Comparison of ENCODE assay signal across 20 cellular contexts in the genomic region with DNA sequence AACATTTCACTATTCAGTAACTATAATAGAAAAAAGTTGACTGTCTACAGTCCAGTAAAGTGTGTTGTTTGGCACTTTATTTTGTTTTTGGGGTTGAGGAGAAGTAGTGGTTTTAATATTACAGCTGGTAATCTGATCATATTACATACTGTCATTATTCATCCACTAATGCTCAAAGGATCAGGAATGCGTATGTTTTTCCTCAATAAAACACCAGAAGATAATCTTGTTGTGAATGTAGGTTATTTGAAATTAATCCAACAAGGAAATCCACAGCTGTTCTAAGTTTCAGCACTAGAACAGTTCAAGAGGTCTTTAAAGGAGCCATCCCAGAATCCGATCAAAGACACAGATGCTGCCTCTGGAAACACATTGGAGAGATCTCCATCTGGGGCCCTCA.
DNase-seq lines count a peak whose midpoint lies in the region; TF ChIP-seq lines count a peak whose summit lies in the region.
"Had no signal": no experiment of that assay in that cellular context is flagged by ENCODE, and none has a peak within 500 bp of the region (broad histone marks: within the 10 kb centered on the region; RNA-seq: fewer than 3 reads in every experiment).

No MANE protein-coding gene starts in this region.

- POLR2A ChIA-PET in PC-9 (lab: Charles Lee; ENCODE audit: unreplicated experiment): no interaction called here

- no peak for TF ChIP-seq CTCF in PC-9 (conservative IDR thresholded peaks at IDR 0.05)

- peak overlapping the region; percentile 24; the same call in 1 of the 2 replicates for H2AFZ ChIP-seq in PC-9

- no peaks in the 10 kb centered on the region for H3K79me2 ChIP-seq in PC-9 (ENCODE audit: low read depth)

- intact Hi-C loops in PC-9 (cut with micrococcal nuclease; ENCODE audit: unreplicated experiment): no loop called here

- no peaks in the 10 kb centered on the region for H3K9me3 ChIP-seq in PC-9 (ENCODE audit: insufficient read depth, low read depth)
- H3K9me3 ChIP-seq: SK-N-SH had no signal

- H3K4me2 ChIP-seq in PC-9: no peak overlapping the region
- H3K4me2 ChIP-seq: SK-N-SH had no signal

- no peak overlapping the region for H3K27ac ChIP-seq in PC-9
- H3K27ac ChIP-seq: C4-2B had no signal

- DNase-seq in NCI-H2171 treated with DMSO at 0.1 percent for 48 hours (lab: John Stamatoyannopoulos, UW): peak; percentile 1
- DNase-seq in NCI-H2171 (lab: John Stamatoyannopoulos, UW): no peak
- DNase-seq in PC-9: no peak
- peak; percentile 40 for DNase-seq in fibroblast of gingiva (ENCODE audit: low read depth)
- DNase-seq in DMS153 treated with DMSO at 0.1 percent for 48 hours (lab: John Stamatoyannopoulos, UW; ENCODE audit: unreplicated experiment): no peak
- DNase-seq in T-helper 1 cell: no peak
- DNase-seq in activated T-cell treated with anti-CD3 and anti-CD28 coated beads, Interleukin-2, amount 50 U/mL, for 48 hours: no peak
- DNase-seq in MV-4-11 (lab: John Stamatoyannopoulos, UW): no peak
- DNase-seq: 8988T, DMS79, HCEC 1CT, KBM-7, MG63, NCI-H1417, NCI-H2029, NCI-H526 treated with DMSO at 0.1 percent for 48 hours, PC-3, SK-N-SH had no signal

- no peaks in the 10 kb centered on the region for H3K27me3 ChIP-seq in PC-9 (ENCODE audit: insufficient read depth, low read depth)
- H3K27me3 ChIP-seq: MG63 had no signal

- H3F3A ChIP-seq in PC-9 (ENCODE audit: insufficient read depth, low read depth): no peaks in the 10 kb centered on the region

- H3K9me2 ChIP-seq in PC-9 (ENCODE audit: insufficient read depth): peaks cover 4% of the 10 kb centered on the region; the same call in 1 of the 2 replicates
- H3K9me2 ChIP-seq: SK-N-SH had no signal

- no peaks in the 10 kb centered on the region for H3K4me1 ChIP-seq in PC-9 (replicated peaks; ENCODE audit: insufficient read depth)

- BruUV-seq in PC-9 (replicated peaks; lab: Mats Ljungman, UMichigan): no TSS peak

- H4K20me1 ChIP-seq in PC-9 (ENCODE audit: insufficient read depth): no peaks in the 10 kb centered on the region

- H3K4me3 ChIP-seq in PC-9: no peak overlapping the region
- H3K4me3 ChIP-seq: GM12878, MG63 had no signal

- H3K36me3 ChIP-seq in PC-9 (ENCODE audit: low read depth): no peaks in the 10 kb centered on the region
- H3K36me3 ChIP-seq: MG63 had no signal

- CTCF ChIA-PET in PC-9 (lab: Charles Lee): no interaction called here

Comparison
In these comparisons a context has a peak if more than half of its experiments do, and no peak if none do; other contexts are left out.
1. DNase-seq: peak in NCI-H2171 treated with DMSO at 0.1 percent for 48 hours (single experiment) and fibroblast of gingiva (single experiment); none in NCI-H2171 (single experiment), PC-9 (0 of 2), DMS153 treated with DMSO at 0.1 percent for 48 hours (single experiment), T-helper 1 cell (0 of 5), activated T-cell treated with anti-CD3 and anti-CD28 coated beads, Interleukin-2, amount 50 U/mL, for 48 hours (0 of 2) and MV-4-11 (single experiment).